In the genomic region with DNA sequence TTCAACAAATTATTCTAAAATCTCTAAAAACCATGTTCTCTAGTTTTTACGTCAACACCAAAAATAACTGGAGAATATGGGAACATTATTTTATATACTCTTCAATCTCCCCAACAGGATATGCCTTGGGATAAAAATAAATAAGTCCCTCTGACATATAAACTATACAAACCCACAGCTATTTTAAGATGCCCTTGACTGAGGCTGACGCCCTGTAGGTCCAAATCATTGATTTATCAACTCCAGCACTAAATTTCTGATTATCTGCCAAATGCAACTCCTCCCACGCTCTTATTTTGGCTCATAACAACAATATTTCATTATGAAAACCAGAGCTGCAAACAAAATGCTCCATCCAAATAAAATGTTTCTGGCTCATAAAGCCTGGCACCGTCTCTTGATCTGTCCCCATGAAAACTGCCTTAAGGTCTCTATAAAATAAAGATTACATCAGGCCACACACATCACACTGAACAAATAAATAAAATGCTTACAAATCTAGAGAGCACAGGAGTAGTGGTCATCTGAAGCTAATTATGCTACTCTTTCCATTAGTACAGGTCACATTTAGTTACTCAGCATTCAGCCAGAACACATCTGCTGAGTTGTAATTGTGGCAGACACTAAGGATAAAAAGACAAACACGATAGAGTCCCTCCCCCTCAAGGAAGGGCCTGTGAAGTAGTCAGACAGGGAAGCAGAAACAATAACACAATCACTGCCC, we compare ENCODE assay signal across 12 cellular contexts. TPM values are rescaled to one million over a fixed set of nuclear protein-coding genes. Genes with fewer than 3 reads are reported as not detected.
DNase-seq lines count a peak whose midpoint lies in the region; ATAC-seq and TF ChIP-seq lines count a peak whose summit lies in the region.
"Had no signal": no experiment of that assay in that cellular context is flagged by ENCODE, and none has a peak within 500 bp of the region (broad histone marks: within the 10 kb centered on the region; RNA-seq: fewer than 3 reads in every experiment).

No MANE protein-coding gene starts in this region.

- TF ChIP-seq POLR2A in body of pancreas (IDR thresholded peaks at IDR 0.05) (no peak), uterus (IDR thresholded peaks at IDR 0.05) (no peak)

- H3K9me2 ChIP-seq in hepatocyte (replicated peaks; ENCODE audit: insufficient read depth): no peaks in the 10 kb centered on the region

- H3K4me1 Mint-ChIP-seq in activated naive CD4-positive, alpha-beta T cell treated with anti-CD3 and anti-CD28 coated beads, Interleukin-2, amount 10 ng/mL, durations not matched to agents 7 days and 5 days: peaks cover 22% of the 10 kb centered on the region

- no peak for TF ChIP-seq CTCF in body of pancreas (IDR thresholded peaks at IDR 0.05)
- no peak for TF ChIP-seq CTCF in hepatocyte (IDR thresholded peaks at IDR 0.05; ENCODE audit: poor library complexity)
- TF ChIP-seq CTCF in uterus (IDR thresholded peaks at IDR 0.05): no peak

- H3K27me3 Mint-ChIP-seq in activated naive CD4-positive, alpha-beta T cell treated with anti-CD3 and anti-CD28 coated beads, Interleukin-2, amount 10 ng/mL, durations not matched to agents 7 days and 5 days: no peaks in the 10 kb centered on the region

- H3K27ac ChIP-seq in body of pancreas (peak overlapping the region in 1 of 4 donors; percentile 7), hepatocyte (peak overlapping the region; percentile 2), uterus (peak overlapping the region; percentile 51 to 68)
- H3K27ac ChIP-seq: RWPE1 had no signal

- H3K27me3 ChIP-seq in body of pancreas (no peaks in the 10 kb centered on the region), hepatocyte (no peaks in the 10 kb centered on the region), uterus (no peaks in the 10 kb centered on the region)
- H3K27me3 ChIP-seq: dorsolateral prefrontal cortex had no signal

- H3K79me2 ChIP-seq in hepatocyte: peaks cover 77% of the 10 kb centered on the region

- H3K27ac Mint-ChIP-seq in activated naive CD4-positive, alpha-beta T cell treated with anti-CD3 and anti-CD28 coated beads, Interleukin-2, amount 10 ng/mL, durations not matched to agents 7 days and 5 days: no peak overlapping the region
- H3K27ac Mint-ChIP-seq: immature natural killer cell, WTC11 had no signal

- CTCF ChIA-PET in activated naive CD4-positive, alpha-beta T cell treated with anti-CD3 and anti-CD28 coated beads, Interleukin-2, amount 10 ng/mL, durations not matched to agents 7 days and 5 days (lab: Charles Lee): interaction anchor here (0.6 kb wide), 1 partner anchor 136 kb away, joined by 3 read pairs; no protein-coding TSS in a partner anchor

- no peak overlapping the region for H3K4me2 ChIP-seq in hepatocyte

- no peaks in the 10 kb centered on the region for H3K9me3 Mint-ChIP-seq in activated naive CD4-positive, alpha-beta T cell treated with anti-CD3 and anti-CD28 coated beads, Interleukin-2, amount 10 ng/mL, durations not matched to agents 7 days and 5 days
- H3K9me3 Mint-ChIP-seq: immature natural killer cell, WTC11 had no signal

- H3K4me3 ChIP-seq in body of pancreas: no peak overlapping the region
- H3K4me3 ChIP-seq in hepatocyte: no peak overlapping the region
- no peak overlapping the region for H3K4me3 ChIP-seq in uterus
- H3K4me3 ChIP-seq: dorsolateral prefrontal cortex had no signal

- H2AFZ ChIP-seq in hepatocyte: no peak overlapping the region

- H3K4me3 Mint-ChIP-seq in activated naive CD4-positive, alpha-beta T cell treated with anti-CD3 and anti-CD28 coated beads, Interleukin-2, amount 10 ng/mL, durations not matched to agents 7 days and 5 days: no peak overlapping the region
- H3K4me3 Mint-ChIP-seq: immature natural killer cell, WTC11 had no signal

- peaks cover 51% of the 10 kb centered on the region for H4K20me1 ChIP-seq in hepatocyte (ENCODE audit: insufficient read depth, poor library complexity, severe bottlenecking)

- intact Hi-C loops in body of pancreas (cut with DNase I) (no loop called here), uterus (cut with DNase I; ENCODE audit: low total_unique reads) (no loop called here)

- H3K36me3 ChIP-seq in body of pancreas (replicated peaks in 1 of 2; ENCODE audit: insufficient read depth in 1 of 2, low read depth in 2 of 2): no peaks in the 10 kb centered on the region
- no peaks in the 10 kb centered on the region for H3K36me3 ChIP-seq in hepatocyte (replicated peaks; ENCODE audit: insufficient read depth, low read depth)
- H3K36me3 ChIP-seq in uterus: no peaks in the 10 kb centered on the region

- DNase-seq in NCI-H748 (lab: John Stamatoyannopoulos, UW; ENCODE audit: unreplicated experiment) (peak; percentile 15), NCI-H748 treated with DMSO at 0.1 percent for 48 hours (lab: John Stamatoyannopoulos, UW) (no peak), body of pancreas (no peak), hepatocyte (ENCODE audit: low spot score) (no peak), uterus (no peak), NCI-H128 (lab: John Stamatoyannopoulos, UW; ENCODE audit: unreplicated experiment) (no peak), NCI-H2171 (lab: John Stamatoyannopoulos, UW) (no peak)
- no peak for DNase-seq in activated naive CD4-positive, alpha-beta T cell treated with anti-CD3 and anti-CD28 coated beads, Interleukin-2, amount 10 ng/mL, durations not matched to agents 7 days and 5 days
- DNase-seq: dorsolateral prefrontal cortex, immature natural killer cell had no signal

- WGBS in body of pancreas, 2 donors: 24 to 30% methylated on average over 5 of the region's 5 CpGs
- 51% methylated on average over 5 of the region's 5 CpGs for WGBS in hepatocyte (ENCODE audit: low lambda C conversion rate, missing lambda C conversion rate)

- peak; percentile 39 for ATAC-seq in body of pancreas
- ATAC-seq: WTC11 had no signal

- H3K4me1 ChIP-seq in body of pancreas (peaks cover 36% of the 10 kb centered on the region), hepatocyte (ENCODE audit: insufficient read depth) (peaks cover 17% of the 10 kb centered on the region), uterus (peaks cover 0 to 7% of the 10 kb centered on the region in 2 donors)

- H3K9me3 ChIP-seq in body of pancreas: no peaks in the 10 kb centered on the region
- H3K9me3 ChIP-seq in hepatocyte (ENCODE audit: low read depth): no peaks in the 10 kb centered on the region
- no peaks in the 10 kb centered on the region for H3K9me3 ChIP-seq in uterus

- peaks cover 2% of the 10 kb centered on the region for H3K36me3 Mint-ChIP-seq in activated naive CD4-positive, alpha-beta T cell treated with anti-CD3 and anti-CD28 coated beads, Interleukin-2, amount 10 ng/mL, durations not matched to agents 7 days and 5 days

RNA-seq across cellular contexts. Expression of gene CACUL1, which starts 28.8 kb away (rescaled TPM):
- total RNA-seq in body of pancreas (10 to 100 TPM; 12.9 to 16.1 TPM), hepatocyte (35.0 and 37.5 TPM in 2 replicates), uterus (10 to 100 TPM; 24.8 to 61.0 (median 29.6) TPM)
- 44.3 and 48.3 TPM in 2 replicates for polyA plus RNA-seq in hepatocyte
